Comparison of ENCODE assay signal across 1 cellular context in the genomic region with DNA sequence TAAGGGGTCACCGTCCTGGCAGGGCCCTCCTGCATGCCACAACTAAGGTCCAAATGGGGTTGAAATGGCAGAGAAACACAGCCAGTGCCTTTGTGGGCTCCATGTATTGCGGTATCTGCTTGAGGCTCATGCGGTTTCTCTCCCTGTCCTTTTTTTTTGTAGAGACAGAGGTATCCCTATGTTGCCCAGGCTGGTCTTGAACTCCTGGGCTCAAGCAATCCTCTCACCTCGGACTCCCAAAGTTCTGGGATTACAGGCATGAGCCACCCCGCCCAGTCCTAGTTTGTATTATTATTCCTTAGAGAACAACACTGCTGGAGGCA.
TF ChIP-seq lines count a peak whose summit lies in the region.

No MANE protein-coding gene starts in this region.

TF ChIP-seq in HepG2, 621 proteins besides CTCF, POLR2A, EP300 and RAD21:
- TF ChIP-seq, protein P1, sequence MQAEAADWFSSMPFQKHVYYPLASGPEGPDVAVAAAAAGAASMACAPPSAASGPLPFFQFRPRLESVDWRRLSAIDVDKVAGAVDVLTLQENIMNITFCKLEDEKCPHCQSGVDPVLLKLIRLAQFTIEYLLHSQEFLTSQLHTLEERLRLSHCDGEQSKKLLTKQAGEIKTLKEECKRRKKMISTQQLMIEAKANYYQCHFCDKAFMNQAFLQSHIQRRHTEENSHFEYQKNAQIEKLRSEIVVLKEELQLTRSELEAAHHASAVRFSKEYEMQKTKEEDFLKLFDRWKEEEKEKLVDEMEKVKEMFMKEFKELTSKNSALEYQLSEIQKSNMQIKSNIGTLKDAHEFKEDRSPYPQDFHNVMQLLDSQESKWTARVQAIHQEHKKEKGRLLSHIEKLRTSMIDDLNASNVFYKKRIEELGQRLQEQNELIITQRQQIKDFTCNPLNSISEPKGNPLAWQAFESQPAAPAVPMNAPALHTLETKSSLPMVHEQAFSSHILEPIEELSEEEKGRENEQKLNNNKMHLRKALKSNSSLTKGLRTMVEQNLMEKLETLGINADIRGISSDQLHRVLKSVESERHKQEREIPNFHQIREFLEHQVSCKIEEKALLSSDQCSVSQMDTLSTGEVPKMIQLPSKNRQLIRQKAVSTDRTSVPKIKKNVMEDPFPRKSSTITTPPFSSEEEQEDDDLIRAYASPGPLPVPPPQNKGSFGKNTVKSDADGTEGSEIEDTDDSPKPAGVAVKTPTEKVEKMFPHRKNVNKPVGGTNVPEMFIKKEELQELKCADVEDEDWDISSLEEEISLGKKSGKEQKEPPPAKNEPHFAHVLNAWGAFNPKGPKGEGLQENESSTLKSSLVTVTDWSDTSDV (CRISPR knock-in tag; IDR thresholded peaks at IDR 0.05): no peak
- TF ChIP-seq EED (CRISPR knock-in tag; IDR thresholded peaks at IDR 0.05) (0 out of 2 replicates have a peak, but pooled peaks have one; percentile 2), ZNF501 (CRISPR knock-in tag; IDR thresholded peaks at IDR 0.05) (no peak), SP1 (IDR thresholded peaks at IDR 0.05) (no peak), SP1 (CRISPR knock-in tag; IDR thresholded peaks at IDR 0.05) (peak; percentile 1; the same call in 1 of the 2 replicates)
- TF ChIP-seq, protein P2, sequence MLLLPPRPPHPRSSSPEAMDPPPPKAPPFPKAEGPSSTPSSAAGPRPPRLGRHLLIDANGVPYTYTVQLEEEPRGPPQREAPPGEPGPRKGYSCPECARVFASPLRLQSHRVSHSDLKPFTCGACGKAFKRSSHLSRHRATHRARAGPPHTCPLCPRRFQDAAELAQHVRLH (CRISPR knock-in tag; IDR thresholded peaks at IDR 0.05; ENCODE audit: borderline replicate concordance, low read depth): 0 out of 2 replicates have a peak, but pooled peaks have one; percentile 1
TF ChIP-seq in HepG2: peak in this region for 3.
